1 cellular context compared by ENCODE assay signal in genomic region chr10:79067241-79068202, GRCh38.
TF ChIP-seq lines count a peak whose summit lies in the region.

No MANE protein-coding gene starts in this region.

TF ChIP-seq in HepG2, 621 proteins besides CTCF, POLR2A, EP300 and RAD21 (continued from another document and continues in another):
- no peak for TF ChIP-seq ZNF784 (CRISPR knock-in tag; IDR thresholded peaks at IDR 0.05; ENCODE audit: borderline replicate concordance)
- TF ChIP-seq HHEX (CRISPR knock-in tag; IDR thresholded peaks at IDR 0.05) = no peak
- 0 out of 2 replicates have a peak, but pooled peaks have one; percentile 48 for TF ChIP-seq ZNF343 (CRISPR knock-in tag; IDR thresholded peaks at IDR 0.05)
- peak; percentile 61 for TF ChIP-seq POGZ (CRISPR knock-in tag; IDR thresholded peaks at IDR 0.05)
- TF ChIP-seq ZNF891 (CRISPR knock-in tag; IDR thresholded peaks at IDR 0.05) = no peak
- 0 out of 2 replicates have a peak, but pooled peaks have one; percentile 51 for TF ChIP-seq ZBTB2 (CRISPR knock-in tag; IDR thresholded peaks at IDR 0.05; ENCODE audit: low read depth)
- TF ChIP-seq LRRFIP1 (CRISPR knock-in tag; conservative IDR thresholded peaks at IDR 0.05) = no peak
- no peak for TF ChIP-seq DZIP1 (CRISPR knock-in tag; IDR thresholded peaks at IDR 0.05)
- TF ChIP-seq NR3C1 (CRISPR knock-in tag; IDR thresholded peaks at IDR 0.05) = no peak
- TF ChIP-seq TCF12 (IDR thresholded peaks at IDR 0.05) = no peak
- TF ChIP-seq TCF12 (CRISPR knock-in tag; IDR thresholded peaks at IDR 0.05) = no peak
- TF ChIP-seq HNRNPUL1 (IDR thresholded peaks at IDR 0.05; ENCODE audit: low read depth, low read length) = no peak
- no peak for TF ChIP-seq ZNF678 (CRISPR knock-in tag; IDR thresholded peaks at IDR 0.05)
- no peak for TF ChIP-seq ISX (CRISPR knock-in tag; conservative IDR thresholded peaks at IDR 0.05)
- TF ChIP-seq ZBTB8A (CRISPR knock-in tag; IDR thresholded peaks at IDR 0.05; ENCODE audit: borderline replicate concordance, low read depth) = no peak
- no peak for TF ChIP-seq E2F2 (CRISPR knock-in tag; IDR thresholded peaks at IDR 0.05; ENCODE audit: borderline replicate concordance)
- TF ChIP-seq MAZ (IDR thresholded peaks at IDR 0.05; ENCODE audit: borderline replicate concordance, low read depth, low read length) = peak; percentile 96
- TF ChIP-seq MAZ (CRISPR knock-in tag; IDR thresholded peaks at IDR 0.05; ENCODE audit: low read depth) = peak; percentile 88; the same call in 1 of the 2 replicates
- no peak for TF ChIP-seq ZNF33A (CRISPR knock-in tag; IDR thresholded peaks at IDR 0.05; ENCODE audit: borderline replicate concordance)
- TF ChIP-seq HNRNPLL (IDR thresholded peaks at IDR 0.05; ENCODE audit: low read depth, low read length, poor library complexity, severe bottlenecking) = peak; percentile 72
- no peak for TF ChIP-seq ZBTB38 (CRISPR knock-in tag; IDR thresholded peaks at IDR 0.05)
- TF ChIP-seq MAFG (CRISPR knock-in tag; IDR thresholded peaks at IDR 0.05) = no peak
- no peak for TF ChIP-seq ZNF503 (CRISPR knock-in tag; IDR thresholded peaks at IDR 0.05)
- 0 out of 2 replicates have a peak, but pooled peaks have one; percentile 55 for TF ChIP-seq ZNF589 (CRISPR knock-in tag; conservative IDR thresholded peaks at IDR 0.05)
- peak; percentile 69; the same call in 1 of the 2 replicates for TF ChIP-seq MAX (IDR thresholded peaks at IDR 0.05)
- TF ChIP-seq SIN3A (IDR thresholded peaks at IDR 0.05; ENCODE audit: borderline replicate concordance, low read depth, low read length) = peak; percentile 37; the same call in 1 of the 2 replicates
- no peak for TF ChIP-seq POLR2AphosphoS5 (IDR thresholded peaks at IDR 0.05; ENCODE audit: low read depth, low read length)
- TF ChIP-seq SP1 (IDR thresholded peaks at IDR 0.05) = no peak
- TF ChIP-seq SP1 (CRISPR knock-in tag; IDR thresholded peaks at IDR 0.05) = peak; percentile 14; the same call in 1 of the 2 replicates
- TF ChIP-seq ZNF841 (CRISPR knock-in tag; IDR thresholded peaks at IDR 0.05; ENCODE audit: borderline replicate concordance) = no peak
- TF ChIP-seq ZNF337 (CRISPR knock-in tag; IDR thresholded peaks at IDR 0.05; ENCODE audit: borderline replicate concordance, low read depth) = no peak
- no peak for TF ChIP-seq FOXK2 (IDR thresholded peaks at IDR 0.05)
- no peak for TF ChIP-seq ZFYVE20 (CRISPR knock-in tag; IDR thresholded peaks at IDR 0.05; ENCODE audit: borderline replicate concordance, low read depth)
- TF ChIP-seq THRA (CRISPR knock-in tag; IDR thresholded peaks at IDR 0.05; ENCODE audit: borderline replicate concordance) = no peak; the same call in none of the 2 replicates
- no peak; the same call in 1 of the 2 replicates for TF ChIP-seq ZNF772 (CRISPR knock-in tag; IDR thresholded peaks at IDR 0.05)
- TF ChIP-seq TBX2 (CRISPR knock-in tag; IDR thresholded peaks at IDR 0.05; ENCODE audit: borderline replicate concordance) = peak; percentile 83
- TF ChIP-seq PAX8 (CRISPR knock-in tag; IDR thresholded peaks at IDR 0.05; ENCODE audit: borderline replicate concordance) = no peak
- peak; percentile 78; the same call in 1 of the 2 replicates for TF ChIP-seq ZNF746 (CRISPR knock-in tag; IDR thresholded peaks at IDR 0.05)
- peak; percentile 84 for TF ChIP-seq YY1 (IDR thresholded peaks at IDR 0.05; ENCODE audit: insufficient read depth, insufficient replicate concordance, low read depth, low read length)
- 0 out of 2 replicates have a peak, but pooled peaks have one; percentile 27 for TF ChIP-seq NRL (CRISPR knock-in tag; IDR thresholded peaks at IDR 0.05; ENCODE audit: borderline replicate concordance)
- TF ChIP-seq TAF15 (IDR thresholded peaks at IDR 0.05; ENCODE audit: low read depth, low read length, poor library complexity, severe bottlenecking) = peak; percentile 64
- TF ChIP-seq ZNF580 (CRISPR knock-in tag; IDR thresholded peaks at IDR 0.05; ENCODE audit: borderline replicate concordance, low read depth) = no peak
- peak; percentile 71; the same call in 1 of the 2 replicates for TF ChIP-seq ZMYM3 (CRISPR knock-in tag; IDR thresholded peaks at IDR 0.05)
- TF ChIP-seq HOXA3 (CRISPR knock-in tag; IDR thresholded peaks at IDR 0.05) = no peak
- TF ChIP-seq LCORL (IDR thresholded peaks at IDR 0.05) = no peak
- TF ChIP-seq LCORL (CRISPR knock-in tag; IDR thresholded peaks at IDR 0.05) = 0 out of 2 replicates have a peak, but pooled peaks have one; percentile 57
- TF ChIP-seq SMARCE1 (IDR thresholded peaks at IDR 0.05; ENCODE audit: borderline replicate concordance) = no peak
- peak; percentile 80 for TF ChIP-seq ZNF687 (CRISPR knock-in tag; IDR thresholded peaks at IDR 0.05)
- TF ChIP-seq GFI1 (CRISPR knock-in tag; IDR thresholded peaks at IDR 0.05; ENCODE audit: borderline replicate concordance) = 0 out of 2 replicates have a peak, but pooled peaks have one; percentile 37
- TF ChIP-seq ZNF709 (CRISPR knock-in tag; IDR thresholded peaks at IDR 0.05) = 0 out of 2 replicates have a peak, but pooled peaks have one; percentile 58
- TF ChIP-seq BORCS8-MEF2B (CRISPR knock-in tag; IDR thresholded peaks at IDR 0.05) = peak; percentile 83
- TF ChIP-seq MAFK (conservative IDR thresholded peaks at IDR 0.05 in 1 of 2, IDR thresholded peaks at IDR 0.05 in 1 of 2; ENCODE audit: low read length in 2 of 2) = no peak
- TF ChIP-seq ZNF180 (CRISPR knock-in tag; IDR thresholded peaks at IDR 0.05; ENCODE audit: borderline replicate concordance, low read depth) = no peak
